Comparison of ENCODE assay signal across 8 cellular contexts in genomic region chr17:59963738-59964454, GRCh38. TPM values are rescaled to one million over a fixed set of nuclear protein-coding genes. Genes with fewer than 3 reads are reported as not detected.
A peak's percentile ranks its signal among the peaks of the same experiment; 100 is the strongest.
DNase-seq lines count a peak whose midpoint lies in the region; ATAC-seq, FAIRE-seq and TF ChIP-seq lines count a peak whose summit lies in the region.

No MANE protein-coding gene starts in this region.

- no peak overlapping the region for H2BK15ac ChIP-seq in neuronal stem cell (ENCODE audit: low read length)

- H3K36me3 ChIP-seq in PC-3 (ENCODE audit: low read depth, low read length) = no peaks in the 10 kb centered on the region
- peaks cover 3 to 20% of the 10 kb centered on the region in 2 donors for H3K36me3 ChIP-seq in neuronal stem cell (replicated peaks in 1 of 2; ENCODE audit: control insufficient read depth in 2 of 2, insufficient read depth in 2 of 2, low read length in 2 of 2)

- peaks cover 17% of the 10 kb centered on the region for H3K4me1 ChIP-seq in PC-3 (ENCODE audit: insufficient read depth, low read length)
- H3K4me1 ChIP-seq in neuronal stem cell (ENCODE audit: control insufficient read depth in 2 of 2, insufficient read depth in 1 of 2, low read depth in 1 of 2, low read length in 2 of 2) = peaks cover 0 to 2% of the 10 kb centered on the region in 2 donors

- H3F3A ChIP-seq in PC-3 (ENCODE audit: low read length, unreplicated experiment) = no peaks in the 10 kb centered on the region

- no CpG with 5 or more reads among the region's 21 CpGs for WGBS in neuronal stem cell (ENCODE audit: extremely low coverage in 2 of 2, insufficient read length in 2 of 2, insufficient replicate concordance in 1 of 2), 2 donors

- H3K27me3 ChIP-seq in PC-3 (ENCODE audit: low read length) (no peaks in the 10 kb centered on the region), neuronal stem cell (ENCODE audit: control insufficient read depth in 3 of 3, insufficient read depth in 3 of 3, low read depth in 1 of 3, low read length in 3 of 3) (peaks cover 0 to 3% (median 0%) of the 10 kb centered on the region in 3 experiments)

- H2AFZ ChIP-seq in PC-3 (ENCODE audit: low read length) (peak overlapping the region; percentile 100), neuronal stem cell (ENCODE audit: low read length) (peak overlapping the region; percentile 100)

- peaks cover 6% of the 10 kb centered on the region for H3K79me2 ChIP-seq in PC-3 (ENCODE audit: low read length)

- H3K23ac ChIP-seq in neuronal stem cell (ENCODE audit: low read depth, low read length, poor library complexity) = no peak overlapping the region

- POLR2A ChIA-PET in PC-3 (lab: Charles Lee; ENCODE audit: unreplicated experiment) = interaction anchor here (0.6 kb wide), 2 partner anchors 127 to 1881 kb away, joined by 4 to 5 read pairs; no protein-coding TSS in a partner anchor

- peak overlapping the region; percentile 92 for H3K4me3 ChIP-seq in PC-3 (ENCODE audit: low read length)
- H3K4me3 ChIP-seq in neuronal stem cell (ENCODE audit: low read length in 2 of 2) = peak overlapping the region; percentile 89 to 96

- H3K27ac ChIP-seq in PC-3 (ENCODE audit: low read length) (peak overlapping the region; percentile 77), neuronal stem cell (replicated peaks; ENCODE audit: low read length) (no peak overlapping the region), substantia nigra (ENCODE audit: low read depth, low read length, poor library complexity, severe bottlenecking) (peak overlapping the region; percentile 92)

- CTCF ChIA-PET in PC-3 (lab: Charles Lee) = interaction anchor here (1.1 kb wide), 1 partner anchor 73 kb away, joined by 6 read pairs; no protein-coding TSS in a partner anchor

- no peak overlapping the region for H4K91ac ChIP-seq in neuronal stem cell (ENCODE audit: low read depth, low read length, poor library complexity)

- no peak overlapping the region for H2BK5ac ChIP-seq in neuronal stem cell (ENCODE audit: low read length)

- peak overlapping the region; percentile 94 for H3K4me2 ChIP-seq in PC-3 (ENCODE audit: low read length)
- H3K4me2 ChIP-seq in neuronal stem cell (ENCODE audit: insufficient read depth, low read length, poor library complexity, severe bottlenecking) = peak overlapping the region; percentile 85

- no peak overlapping the region for H2BK12ac ChIP-seq in neuronal stem cell (ENCODE audit: low read length)

- TSS peak; percentile 73 for BruUV-seq in PC-3 (replicated peaks; lab: Mats Ljungman, UMichigan)

- intact Hi-C loops in PC-3 (cut with micrococcal nuclease) = no loop called here

- ATAC-seq in GM19328 (IDR thresholded peaks at IDR 0.05; ENCODE audit: unreplicated experiment) (peak; percentile 41), HG03460 (IDR thresholded peaks at IDR 0.05; ENCODE audit: unreplicated experiment) (peak; percentile 39), PC-3 (peak; percentile 61)

- no peak overlapping the region for H3K18ac ChIP-seq in neuronal stem cell (ENCODE audit: low read length)

- H4K8ac ChIP-seq in neuronal stem cell (ENCODE audit: low read depth, low read length) = no peak overlapping the region

- FAIRE-seq in frontal cortex (lab: Jason Lieb, UNC) = no peak

- H3K4ac ChIP-seq in neuronal stem cell (ENCODE audit: low read length) = no peak overlapping the region

- H2BK120ac ChIP-seq in neuronal stem cell (ENCODE audit: low read depth, low read length) = no peak overlapping the region

- no peaks in the 10 kb centered on the region for H3K9me2 ChIP-seq in PC-3 (replicated peaks; ENCODE audit: low read length)

- peak; percentile 71 for DNase-seq in AG20443 (ENCODE audit: low spot score)
- DNase-seq in PC-3 = peak; percentile 68
- peak; percentile 63 for DNase-seq in activated naive CD4-positive, alpha-beta T cell treated with Interleukin-2 at 50 U/mL for 16 hours
- peak; percentile 19 to 49 for DNase-seq in frontal cortex (ENCODE audit: low spot score in 2 of 2)
- DNase-seq in neuronal stem cell (ENCODE audit: low spot score) = no peak
- peak in 34 of 49 donors; percentile 11 to 78 (median 38) for DNase-seq in substantia nigra (lab: John Stamatoyannopoulos, UW)

- no peak overlapping the region for H3K14ac ChIP-seq in neuronal stem cell (ENCODE audit: low read length)

- TF ChIP-seq CTCF in PC-3 (conservative IDR thresholded peaks at IDR 0.05; ENCODE audit: low read depth, low read length) = no peak

- H4K20me1 ChIP-seq in PC-3 (ENCODE audit: low read length) = no peaks in the 10 kb centered on the region

- H3K79me1 ChIP-seq in neuronal stem cell (ENCODE audit: low read depth, low read length) = no peaks in the 10 kb centered on the region

- H3K9me3 ChIP-seq in PC-3 (ENCODE audit: low read length) (no peaks in the 10 kb centered on the region), neuronal stem cell (replicated peaks in 1 of 2; ENCODE audit: control insufficient read depth in 2 of 2, insufficient read depth in 1 of 2, low read depth in 1 of 2, low read length in 2 of 2) (no peaks in the 10 kb centered on the region)

- H2AK5ac ChIP-seq in neuronal stem cell (ENCODE audit: low read depth, low read length) = no peak overlapping the region

- peak overlapping the region; percentile 77 for H3K9ac ChIP-seq in PC-3 (ENCODE audit: low read length)
- no peak overlapping the region for H3K9ac ChIP-seq in neuronal stem cell (ENCODE audit: low read depth, low read length, poor library complexity)

RNA-seq across cellular contexts. Expression of gene RNFT1, which starts 0.6 kb away (rescaled TPM):
- total RNA-seq in PC-3 (2014; rRNA removed) = 13.5 and 18.1 TPM in 2 replicates
- 15.5 TPM for total RNA-seq in frontal cortex
- 5.3 TPM for polyA plus RNA-seq in neuronal stem cell (2013, experiment 1 of 2)
- polyA plus RNA-seq in neuronal stem cell (2013, experiment 2 of 2) = 6.3 TPM
